ENCODE assay signal across 2 cellular contexts in the genomic region with DNA sequence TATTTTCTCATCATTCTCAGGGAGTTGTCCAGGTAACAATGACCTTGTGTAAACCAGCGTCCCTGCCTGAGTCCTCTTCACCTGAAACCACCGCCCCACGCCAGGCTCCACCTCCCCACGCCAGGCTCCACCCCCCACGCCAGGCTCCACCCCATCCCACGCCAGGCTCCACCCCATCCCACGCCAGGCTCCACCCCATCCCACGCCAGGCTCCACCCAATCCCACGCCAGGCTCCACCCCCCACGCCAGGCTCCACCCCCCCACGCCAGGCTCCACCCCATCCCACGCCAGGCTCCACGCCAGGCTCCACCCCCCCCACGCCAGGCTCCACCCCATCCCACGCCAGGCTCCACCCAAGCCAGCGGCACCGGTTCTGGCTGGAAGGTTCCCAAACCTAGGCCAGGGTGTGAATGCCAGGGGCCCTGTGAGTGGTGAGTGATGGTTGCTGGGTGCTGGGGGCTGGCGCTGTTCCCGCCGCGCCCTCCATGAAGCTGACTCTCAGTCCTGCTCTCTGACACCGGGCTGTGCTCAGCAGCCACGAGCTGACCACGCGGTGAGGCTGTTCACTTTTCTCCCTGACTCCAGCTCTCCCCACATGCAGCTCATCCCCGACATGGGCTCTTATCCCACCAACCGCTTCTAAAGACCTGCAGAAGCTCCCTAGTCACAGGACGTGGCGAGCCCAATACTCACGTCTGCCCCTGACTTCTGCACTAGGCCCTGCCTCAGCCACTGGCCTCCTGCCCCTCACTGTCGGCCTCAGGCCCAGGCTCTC.
TF ChIP-seq lines count a peak whose summit lies in the region.

No MANE protein-coding gene starts in this region.

TF ChIP-seq in HepG2, 621 proteins besides CTCF, POLR2A, EP300 and RAD21 (continued from another document):
- no peak for TF ChIP-seq MNT (IDR thresholded peaks at IDR 0.05)
- TF ChIP-seq SOX13 (IDR thresholded peaks at IDR 0.05), result no peak
- TF ChIP-seq SOX13 (CRISPR knock-in tag; conservative IDR thresholded peaks at IDR 0.05 in 1 of 2, IDR thresholded peaks at IDR 0.05 in 1 of 2), result no peak
- TF ChIP-seq, protein P1, sequence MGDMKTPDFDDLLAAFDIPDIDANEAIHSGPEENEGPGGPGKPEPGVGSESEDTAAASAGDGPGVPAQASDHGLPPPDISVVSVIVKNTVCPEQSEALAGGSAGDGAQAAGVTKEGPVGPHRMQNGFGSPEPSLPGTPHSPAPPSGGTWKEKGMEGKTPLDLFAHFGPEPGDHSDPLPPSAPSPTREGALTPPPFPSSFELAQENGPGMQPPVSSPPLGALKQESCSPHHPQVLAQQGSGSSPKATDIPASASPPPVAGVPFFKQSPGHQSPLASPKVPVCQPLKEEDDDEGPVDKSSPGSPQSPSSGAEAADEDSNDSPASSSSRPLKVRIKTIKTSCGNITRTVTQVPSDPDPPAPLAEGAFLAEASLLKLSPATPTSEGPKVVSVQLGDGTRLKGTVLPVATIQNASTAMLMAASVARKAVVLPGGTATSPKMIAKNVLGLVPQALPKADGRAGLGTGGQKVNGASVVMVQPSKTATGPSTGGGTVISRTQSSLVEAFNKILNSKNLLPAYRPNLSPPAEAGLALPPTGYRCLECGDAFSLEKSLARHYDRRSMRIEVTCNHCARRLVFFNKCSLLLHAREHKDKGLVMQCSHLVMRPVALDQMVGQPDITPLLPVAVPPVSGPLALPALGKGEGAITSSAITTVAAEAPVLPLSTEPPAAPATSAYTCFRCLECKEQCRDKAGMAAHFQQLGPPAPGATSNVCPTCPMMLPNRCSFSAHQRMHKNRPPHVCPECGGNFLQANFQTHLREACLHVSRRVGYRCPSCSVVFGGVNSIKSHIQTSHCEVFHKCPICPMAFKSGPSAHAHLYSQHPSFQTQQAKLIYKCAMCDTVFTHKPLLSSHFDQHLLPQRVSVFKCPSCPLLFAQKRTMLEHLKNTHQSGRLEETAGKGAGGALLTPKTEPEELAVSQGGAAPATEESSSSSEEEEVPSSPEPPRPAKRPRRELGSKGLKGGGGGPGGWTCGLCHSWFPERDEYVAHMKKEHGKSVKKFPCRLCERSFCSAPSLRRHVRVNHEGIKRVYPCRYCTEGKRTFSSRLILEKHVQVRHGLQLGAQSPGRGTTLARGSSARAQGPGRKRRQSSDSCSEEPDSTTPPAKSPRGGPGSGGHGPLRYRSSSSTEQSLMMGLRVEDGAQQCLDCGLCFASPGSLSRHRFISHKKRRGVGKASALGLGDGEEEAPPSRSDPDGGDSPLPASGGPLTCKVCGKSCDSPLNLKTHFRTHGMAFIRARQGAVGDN (CRISPR knock-in tag; IDR thresholded peaks at IDR 0.05), result no peak
- TF ChIP-seq ZNF234 (CRISPR knock-in tag; conservative IDR thresholded peaks at IDR 0.05), result no peak
- TF ChIP-seq, protein P2, sequence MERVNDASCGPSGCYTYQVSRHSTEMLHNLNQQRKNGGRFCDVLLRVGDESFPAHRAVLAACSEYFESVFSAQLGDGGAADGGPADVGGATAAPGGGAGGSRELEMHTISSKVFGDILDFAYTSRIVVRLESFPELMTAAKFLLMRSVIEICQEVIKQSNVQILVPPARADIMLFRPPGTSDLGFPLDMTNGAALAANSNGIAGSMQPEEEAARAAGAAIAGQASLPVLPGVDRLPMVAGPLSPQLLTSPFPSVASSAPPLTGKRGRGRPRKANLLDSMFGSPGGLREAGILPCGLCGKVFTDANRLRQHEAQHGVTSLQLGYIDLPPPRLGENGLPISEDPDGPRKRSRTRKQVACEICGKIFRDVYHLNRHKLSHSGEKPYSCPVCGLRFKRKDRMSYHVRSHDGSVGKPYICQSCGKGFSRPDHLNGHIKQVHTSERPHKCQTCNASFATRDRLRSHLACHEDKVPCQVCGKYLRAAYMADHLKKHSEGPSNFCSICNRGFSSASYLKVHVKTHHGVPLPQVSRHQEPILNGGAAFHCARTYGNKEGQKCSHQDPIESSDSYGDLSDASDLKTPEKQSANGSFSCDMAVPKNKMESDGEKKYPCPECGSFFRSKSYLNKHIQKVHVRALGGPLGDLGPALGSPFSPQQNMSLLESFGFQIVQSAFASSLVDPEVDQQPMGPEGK (CRISPR knock-in tag; IDR thresholded peaks at IDR 0.05), result no peak
- TF ChIP-seq, protein P3, sequence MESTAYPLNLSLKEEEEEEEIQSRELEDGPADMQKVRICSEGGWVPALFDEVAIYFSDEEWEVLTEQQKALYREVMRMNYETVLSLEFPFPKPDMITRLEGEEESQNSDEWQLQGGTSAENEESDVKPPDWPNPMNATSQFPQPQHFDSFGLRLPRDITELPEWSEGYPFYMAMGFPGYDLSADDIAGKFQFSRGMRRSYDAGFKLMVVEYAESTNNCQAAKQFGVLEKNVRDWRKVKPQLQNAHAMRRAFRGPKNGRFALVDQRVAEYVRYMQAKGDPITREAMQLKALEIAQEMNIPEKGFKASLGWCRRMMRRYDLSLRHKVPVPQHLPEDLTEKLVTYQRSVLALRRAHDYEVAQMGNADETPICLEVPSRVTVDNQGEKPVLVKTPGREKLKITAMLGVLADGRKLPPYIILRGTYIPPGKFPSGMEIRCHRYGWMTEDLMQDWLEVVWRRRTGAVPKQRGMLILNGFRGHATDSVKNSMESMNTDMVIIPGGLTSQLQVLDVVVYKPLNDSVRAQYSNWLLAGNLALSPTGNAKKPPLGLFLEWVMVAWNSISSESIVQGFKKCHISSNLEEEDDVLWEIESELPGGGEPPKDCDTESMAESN (CRISPR knock-in tag; conservative IDR thresholded peaks at IDR 0.05), result no peak
- TF ChIP-seq ZNF720 (CRISPR knock-in tag; IDR thresholded peaks at IDR 0.05), result no peak
- TF ChIP-seq IKZF4 (CRISPR knock-in tag; IDR thresholded peaks at IDR 0.05; ENCODE audit: borderline replicate concordance, low read depth, not compliant biosample characterization), result no peak
- TF ChIP-seq CEBPB (IDR thresholded peaks at IDR 0.05; ENCODE audit: borderline replicate concordance, low read depth, low read length), result no peak
- no peak for TF ChIP-seq ZNF597 (CRISPR knock-in tag; IDR thresholded peaks at IDR 0.05)

TF ChIP-seq in neural cell, 6 proteins besides CTCF, POLR2A, EP300 and RAD21:
- TF ChIP-seq, protein P4, sequence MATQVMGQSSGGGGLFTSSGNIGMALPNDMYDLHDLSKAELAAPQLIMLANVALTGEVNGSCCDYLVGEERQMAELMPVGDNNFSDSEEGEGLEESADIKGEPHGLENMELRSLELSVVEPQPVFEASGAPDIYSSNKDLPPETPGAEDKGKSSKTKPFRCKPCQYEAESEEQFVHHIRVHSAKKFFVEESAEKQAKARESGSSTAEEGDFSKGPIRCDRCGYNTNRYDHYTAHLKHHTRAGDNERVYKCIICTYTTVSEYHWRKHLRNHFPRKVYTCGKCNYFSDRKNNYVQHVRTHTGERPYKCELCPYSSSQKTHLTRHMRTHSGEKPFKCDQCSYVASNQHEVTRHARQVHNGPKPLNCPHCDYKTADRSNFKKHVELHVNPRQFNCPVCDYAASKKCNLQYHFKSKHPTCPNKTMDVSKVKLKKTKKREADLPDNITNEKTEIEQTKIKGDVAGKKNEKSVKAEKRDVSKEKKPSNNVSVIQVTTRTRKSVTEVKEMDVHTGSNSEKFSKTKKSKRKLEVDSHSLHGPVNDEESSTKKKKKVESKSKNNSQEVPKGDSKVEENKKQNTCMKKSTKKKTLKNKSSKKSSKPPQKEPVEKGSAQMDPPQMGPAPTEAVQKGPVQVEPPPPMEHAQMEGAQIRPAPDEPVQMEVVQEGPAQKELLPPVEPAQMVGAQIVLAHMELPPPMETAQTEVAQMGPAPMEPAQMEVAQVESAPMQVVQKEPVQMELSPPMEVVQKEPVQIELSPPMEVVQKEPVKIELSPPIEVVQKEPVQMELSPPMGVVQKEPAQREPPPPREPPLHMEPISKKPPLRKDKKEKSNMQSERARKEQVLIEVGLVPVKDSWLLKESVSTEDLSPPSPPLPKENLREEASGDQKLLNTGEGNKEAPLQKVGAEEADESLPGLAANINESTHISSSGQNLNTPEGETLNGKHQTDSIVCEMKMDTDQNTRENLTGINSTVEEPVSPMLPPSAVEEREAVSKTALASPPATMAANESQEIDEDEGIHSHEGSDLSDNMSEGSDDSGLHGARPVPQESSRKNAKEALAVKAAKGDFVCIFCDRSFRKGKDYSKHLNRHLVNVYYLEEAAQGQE (IDR thresholded peaks at IDR 0.05; ENCODE audit: borderline replicate concordance), result no peak
- TF ChIP-seq TAF1 (IDR thresholded peaks at IDR 0.05; ENCODE audit: low read depth), result no peak
- TF ChIP-seq EZH2 (IDR thresholded peaks at IDR 0.05; ENCODE audit: borderline replicate concordance, insufficient read depth, low read length, poor library complexity, severe bottlenecking), result no peak
- no peak for TF ChIP-seq SMC3 (conservative IDR thresholded peaks at IDR 0.05; ENCODE audit: poor library complexity)
- TF ChIP-seq POLR2AphosphoS5 (IDR thresholded peaks at IDR 0.05), result no peak
- TF ChIP-seq MXI1 (conservative IDR thresholded peaks at IDR 0.05; ENCODE audit: poor library complexity, severe bottlenecking), result no peak
